Comparison of ENCODE assay signal across 1 cellular context in genomic region chr10:99593312-99593711, GRCh38.
TF ChIP-seq lines count a peak whose summit lies in the region.

No MANE protein-coding gene starts in this region.

TF ChIP-seq in HepG2, 621 proteins besides CTCF, POLR2A, EP300 and RAD21 (continued from another document):
- no peak for TF ChIP-seq GRHL1 (CRISPR knock-in tag; conservative IDR thresholded peaks at IDR 0.05)
- TF ChIP-seq GABPA (IDR thresholded peaks at IDR 0.05; ENCODE audit: low read depth, low read length), result no peak
- TF ChIP-seq GABPA (CRISPR knock-in tag; IDR thresholded peaks at IDR 0.05; ENCODE audit: low read depth), result no peak
- no peak for TF ChIP-seq ATF7-NPFF (CRISPR knock-in tag; IDR thresholded peaks at IDR 0.05; ENCODE audit: low read depth)
TF ChIP-seq in HepG2: peak in this region for 5.
